ENCODE assay signal across 26 cellular contexts in the genomic region with DNA sequence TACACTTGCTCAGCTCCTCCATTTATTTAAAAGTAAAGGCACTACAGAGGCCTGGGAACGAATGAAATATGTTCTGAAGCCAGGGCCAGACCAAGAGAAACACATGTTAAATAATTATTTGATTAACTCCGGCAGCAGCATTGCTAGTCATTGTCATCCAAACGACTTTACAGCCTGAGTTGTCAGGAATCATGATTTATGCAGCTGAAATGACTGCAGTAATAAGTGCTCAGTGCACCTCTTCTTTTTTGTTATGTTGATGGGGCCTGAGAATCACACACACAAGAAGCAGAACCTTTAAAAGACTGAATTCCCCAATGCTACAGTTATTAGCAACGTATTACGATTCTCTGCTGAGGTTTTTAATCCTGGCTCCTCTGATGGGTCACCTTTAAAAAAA.
"Had no signal": no experiment of that assay in that cellular context is flagged by ENCODE, and none has a peak within 500 bp of the region (broad histone marks: within the 10 kb centered on the region; RNA-seq: fewer than 3 reads in every experiment).

No MANE protein-coding gene starts in this region.

- H3K36me3 Mint-ChIP-seq: activated naive CD8-positive, alpha-beta T cell; naive thymus-derived CD8-positive, alpha-beta T cell had no signal

- H3K4me3 Mint-ChIP-seq: activated naive CD8-positive, alpha-beta T cell; activated T-cell treated with anti-CD3 and anti-CD28 coated beads, Interleukin-2, amount 50 U/mL, for 4 hours; naive thymus-derived CD8-positive, alpha-beta T cell had no signal

- H3K27ac Mint-ChIP-seq: activated naive CD8-positive, alpha-beta T cell; activated T-helper 2 cell treated with anti-CD3 and anti-CD28 coated beads, Interferon-gamma antibody, Interleukin-2, Interleukin-4, amounts not matched to agents 10 μg/mL and 5 μg/mL and 100 μg/mL, durations not matched to agents 14 hours and 24 hours and 36 hours had no signal

- H3K4me3 ChIP-seq: adrenal gland, ascending aorta, lower lobe of right lung, pancreas, psoas muscle, upper lobe of left lung had no signal

- ATAC-seq: activated T-cell treated with anti-CD3 and anti-CD28 coated beads, Interleukin-2, amount 50 U/mL, for 4 hours; left lobe of liver; lower lobe of right lung; naive thymus-derived CD8-positive, alpha-beta T cell; pancreas; psoas muscle; right cardiac atrium; stimulated activated naive CD8-positive, alpha-beta T cell treated with anti-CD3 and anti-CD28 coated beads, Interleukin-15, Interleukin-2, amounts not matched to agents 100 U/mL and 50 U/mL, for 24 hours had no signal

- H3K27ac ChIP-seq: adrenal gland, ascending aorta, brain microvascular endothelial cell, lower lobe of right lung, neutrophil, pancreas, psoas muscle, upper lobe of left lung, WERI-Rb-1 had no signal

- DNase-seq: activated CD4-positive, alpha-beta T cell treated with anti-CD3 and anti-CD28 coated beads for 1 hour; activated CD4-positive, alpha-beta T cell treated with anti-CD3 and anti-CD28 coated beads, Interleukin-2, amount 50 U/mL, for 4 hours; activated CD8-positive, alpha-beta memory T cell treated with anti-CD3 and anti-CD28 coated beads, Interleukin-2, amount 50 U/mL, for 48 hours; activated naive CD4-positive, alpha-beta T cell; activated T-cell treated with anti-CD3 and anti-CD28 coated beads, Interleukin-2, amount 50 U/mL, for 4 hours; adrenal gland; brain microvascular endothelial cell; caudate nucleus; dermis blood vessel endothelial cell; effector CD8-positive, alpha-beta T cell; erythroblast; foreskin fibroblast; lower lobe of right lung; naive thymus-derived CD8-positive, alpha-beta T cell; pancreas; psoas muscle; right cardiac atrium; stimulated activated CD4-positive, alpha-beta T cell treated with anti-CD3 and anti-CD28 coated beads, Interleukin-4, amount 100 ng/mL, for 24 hours; stimulated activated naive CD8-positive, alpha-beta T cell treated with anti-CD3 and anti-CD28 coated beads, Interleukin-15, Interleukin-2, amounts not matched to agents 100 U/mL and 50 U/mL, for 24 hours; upper lobe of left lung; WERI-Rb-1 had no signal

- H3K9me3 ChIP-seq: adrenal gland, ascending aorta, lower lobe of right lung, neutrophil, pancreas, psoas muscle, upper lobe of left lung had no signal

- H3K27me3 Mint-ChIP-seq: activated naive CD8-positive, alpha-beta T cell had no signal

- H3K27me3 ChIP-seq: ascending aorta, brain microvascular endothelial cell, neutrophil, pancreas, upper lobe of left lung had no signal

- H3K4me1 ChIP-seq: pancreas had no signal

- H3K9me3 Mint-ChIP-seq: activated T-cell treated with anti-CD3 and anti-CD28 coated beads, Interleukin-2, amount 50 U/mL, for 4 hours had no signal

- H3K36me3 ChIP-seq: adrenal gland, ascending aorta, brain microvascular endothelial cell, lower lobe of right lung, neutrophil, pancreas, upper lobe of left lung, WERI-Rb-1 had no signal
